ENCODE assay signal across 8 cellular contexts in genomic region chr21:44874240-44874496, GRCh38. TPM values are rescaled to one million over a fixed set of nuclear protein-coding genes. Genes with fewer than 3 reads are reported as not detected.
A peak's percentile ranks its signal among the peaks of the same experiment; 100 is the strongest.
DNase-seq lines count a peak whose midpoint lies in the region; ATAC-seq and TF ChIP-seq lines count a peak whose summit lies in the region.

No MANE protein-coding gene starts in this region.

- no peak for ATAC-seq in gastrocnemius medialis
- no peak for ATAC-seq in HG03342 (IDR thresholded peaks at IDR 0.05; ENCODE audit: unreplicated experiment)

- H3K27me3 ChIP-seq in SJCRH30, result no peaks in the 10 kb centered on the region
- no peaks in the 10 kb centered on the region for H3K27me3 ChIP-seq in gastrocnemius medialis

- H3K27ac ChIP-seq in SJCRH30 (peak overlapping the region; percentile 68), gastrocnemius medialis (peak overlapping the region; percentile 95)

- peaks cover 29% of the 10 kb centered on the region for H3K4me1 ChIP-seq in SJCRH30
- peaks cover 52 to 53% of the 10 kb centered on the region in 2 donors for H3K4me1 ChIP-seq in gastrocnemius medialis

- no peak for TF ChIP-seq POLR2A in gastrocnemius medialis (IDR thresholded peaks at IDR 0.05)

- H3K9me3 ChIP-seq in SJCRH30 (replicated peaks) (no peaks in the 10 kb centered on the region), gastrocnemius medialis (no peaks in the 10 kb centered on the region)

- TF ChIP-seq CTCF in fibroblast of mammary gland (conservative IDR thresholded peaks at IDR 0.05; ENCODE audit: control insufficient read depth, insufficient read depth, low read depth, low read length), result no peak
- TF ChIP-seq CTCF in gastrocnemius medialis (IDR thresholded peaks at IDR 0.05 in 4 of 5, conservative IDR thresholded peaks at IDR 0.05 in 1 of 5), result no peak

- in situ Hi-C loops in gastrocnemius medialis (cut with MboI; ENCODE audit: low sequenced_read_pairs in 4 of 4), result no loop called here

- peak overlapping the region; percentile 80 for H3K4me3 ChIP-seq in SJCRH30
- peak overlapping the region; percentile 45 for H3K4me3 ChIP-seq in fibroblast of mammary gland (ENCODE audit: control insufficient read depth, low read depth, low read length)
- peak overlapping the region; percentile 74 to 87 (median 82) for H3K4me3 ChIP-seq in gastrocnemius medialis

- H3K36me3 ChIP-seq in SJCRH30 (no peaks in the 10 kb centered on the region), gastrocnemius medialis (no peaks in the 10 kb centered on the region)

- intact Hi-C loops in gastrocnemius medialis (cut with DNase I; ENCODE audit: low total_unique reads), result loop anchor here (5.0 kb wide), 1 partner anchor 198 kb away; the partner anchor contains the start of gene ADARB1

- peak; percentile 53 for DNase-seq in NCI-H82 (lab: John Stamatoyannopoulos, UW)
- DNase-seq in NCI-H82 treated with DMSO at 0.1 percent for 48 hours (lab: John Stamatoyannopoulos, UW; ENCODE audit: unreplicated experiment), result no peak
- DNase-seq in SJCRH30, result no peak
- peak; percentile 39 for DNase-seq in fibroblast of mammary gland (ENCODE audit: low read depth)
- no peak for DNase-seq in gastrocnemius medialis
- DNase-seq in NCI-H2081 (lab: John Stamatoyannopoulos, UW), result no peak
- no peak for DNase-seq in NCI-H510A treated with DMSO at 0.1 percent for 48 hours (lab: John Stamatoyannopoulos, UW)

RNA-seq across cellular contexts. Expression of gene PTTG1IP, which starts 0.7 kb away (rescaled TPM):
- total RNA-seq in SJCRH30 (2014; rRNA removed; shearing (Covaris generic)), result 195 TPM in 2 replicates
- total RNA-seq in gastrocnemius medialis, result 100 to 1,000 TPM; 116 to 217 (median 127) TPM

RNA-seq across cellular contexts. Expression of gene ITGB2, which starts 46.5 kb away (rescaled TPM):
- 38.8 and 42.4 TPM in 2 replicates for total RNA-seq in SJCRH30 (2014; rRNA removed; shearing (Covaris generic))
- total RNA-seq in gastrocnemius medialis, result 10 to 100 TPM; 10.9 to 41.7 (median 27.4) TPM

RNA-seq across cellular contexts. Expression of gene SUMO3, which starts 56.3 kb away (rescaled TPM):
- total RNA-seq in SJCRH30 (2014; rRNA removed; shearing (Covaris generic)), result 70.3 and 76.9 TPM in 2 replicates
- 10 to 100 TPM; 49.0 to 85.9 (median 63.7) TPM for total RNA-seq in gastrocnemius medialis

Comparison
In these comparisons a context has a peak if more than half of its experiments do, and no peak if none do; other contexts are left out.
1. DNase-seq: peak in NCI-H82 (single experiment) and fibroblast of mammary gland (single experiment); none in NCI-H82 treated with DMSO at 0.1 percent for 48 hours (single experiment), SJCRH30 (0 of 2), gastrocnemius medialis (0 of 2), NCI-H2081 (0 of 2) and NCI-H510A treated with DMSO at 0.1 percent for 48 hours (single experiment).
2. Peak in every context shown above with its lines, with median percentiles within 50 percentile points of each other: H3K4me3 ChIP-seq.